Comparison of ENCODE assay signal across 8 cellular contexts in the genomic region with DNA sequence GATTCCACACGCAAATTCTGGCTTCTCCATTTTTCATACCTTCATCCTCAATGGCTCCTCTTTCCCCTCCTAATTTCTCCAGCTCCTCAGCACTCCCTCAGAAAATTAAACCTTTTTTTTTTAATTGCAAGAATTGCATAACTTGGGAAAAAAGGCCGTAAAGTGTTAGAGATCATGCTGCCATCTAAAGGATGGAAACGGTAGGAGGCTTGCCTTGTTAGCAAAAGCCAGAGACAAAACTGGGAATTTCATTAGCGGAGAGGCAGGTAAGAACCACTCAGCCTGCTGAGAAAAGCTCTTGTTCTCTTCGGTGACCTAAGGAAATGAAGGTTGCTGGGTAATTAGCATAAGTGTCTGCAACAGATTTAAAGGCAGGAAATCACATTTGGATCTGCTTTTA.
DNase-seq lines count a peak whose midpoint lies in the region; ATAC-seq and TF ChIP-seq lines count a peak whose summit lies in the region.

No MANE protein-coding gene starts in this region.

- H3K4me3 Mint-ChIP-seq in WTC11 (no peak overlapping the region), type B pancreatic cell (peak overlapping the region; percentile 48)
- no peak overlapping the region for H3K4me3 Mint-ChIP-seq in CD4-positive, alpha-beta memory T cell

- CTCF ChIA-PET in WTC11 (lab: Charles Lee): interaction anchor here (0.6 to 1.5 kb wide), 15 partner anchors 18 to 1071 kb away, joined by 3 to 8 read pairs (median 3); no protein-coding TSS in a partner anchor
- CTCF ChIA-PET in CD4-positive, alpha-beta memory T cell (lab: Charles Lee; ENCODE audit: partially characterized antibody): no interaction called here

- H3K36me3 ChIP-seq in iPS DF 6.9 (ENCODE audit: control insufficient read depth, insufficient read depth, low read length): no peaks in the 10 kb centered on the region
- no peaks in the 10 kb centered on the region for H3K36me3 ChIP-seq in CD4-positive, alpha-beta memory T cell (ENCODE audit: insufficient read depth, low read length)

- no peaks in the 10 kb centered on the region; the same call in 1 of the 2 replicates for H3K4me1 ChIP-seq in iPS DF 6.9 (ENCODE audit: control insufficient read depth, insufficient read depth, low read length)
- no peaks in the 10 kb centered on the region for H3K4me1 ChIP-seq in CD4-positive, alpha-beta memory T cell (ENCODE audit: insufficient read depth, low read length)

- WGBS in iPS DF 6.9 (ENCODE audit: insufficient coverage, insufficient read length): no CpG with 5 or more reads among the region's 5 CpGs

- TF ChIP-seq CTCF in WTC11 (IDR thresholded peaks at IDR 0.05): no peak
- peak; percentile 69 for TF ChIP-seq CTCF in type B pancreatic cell (conservative IDR thresholded peaks at IDR 0.05)

- H3K4me1 Mint-ChIP-seq in WTC11 (peaks cover 41% of the 10 kb centered on the region), type B pancreatic cell (ENCODE audit: unreplicated experiment) (peaks cover 17% of the 10 kb centered on the region)
- no peaks in the 10 kb centered on the region for H3K4me1 Mint-ChIP-seq in CD4-positive, alpha-beta memory T cell

- ATAC-seq in WTC11: peak; percentile 97
- ATAC-seq in HG02610 (IDR thresholded peaks at IDR 0.05; ENCODE audit: unreplicated experiment): no peak

- no peaks in the 10 kb centered on the region for H3K27me3 ChIP-seq in iPS DF 6.9 (ENCODE audit: control insufficient read depth, insufficient read depth, low read length)
- no peaks in the 10 kb centered on the region for H3K27me3 ChIP-seq in CD4-positive, alpha-beta memory T cell (ENCODE audit: insufficient read depth, low read length)

- peaks cover 19% of the 10 kb centered on the region for H3K36me3 Mint-ChIP-seq in WTC11
- H3K36me3 Mint-ChIP-seq in type B pancreatic cell: peaks cover 18% of the 10 kb centered on the region
- peaks cover 0 to 4% of the 10 kb centered on the region in 2 donors for H3K36me3 Mint-ChIP-seq in CD4-positive, alpha-beta memory T cell

- H3K4me3 ChIP-seq in iPS DF 6.9 (ENCODE audit: low read length): no peak overlapping the region
- no peak overlapping the region for H3K4me3 ChIP-seq in CD4-positive, alpha-beta memory T cell (ENCODE audit: low read length in 2 of 2)

- DNase-seq in NCI-H748 (lab: John Stamatoyannopoulos, UW; ENCODE audit: unreplicated experiment): peak; percentile 36
- DNase-seq in NCI-H748 treated with DMSO at 0.1 percent for 48 hours (lab: John Stamatoyannopoulos, UW): no peak
- DNase-seq in WTC11 (ENCODE audit: low spot score): no peak
- peak; percentile 83 for DNase-seq in iPS DF 6.9 (ENCODE audit: low read depth, low spot score)
- DNase-seq in type B pancreatic cell (ENCODE audit: extremely low spot score, unreplicated experiment): no peak
- no peak for DNase-seq in SKM-1 (lab: John Stamatoyannopoulos, UW; ENCODE audit: unreplicated experiment)
- no peak for DNase-seq in CD4-positive, alpha-beta memory T cell

- H3K27ac Mint-ChIP-seq in WTC11 (peak overlapping the region; percentile 94; the same call in 1 of the 2 replicates), type B pancreatic cell (peak overlapping the region; percentile 46)
- H3K27ac Mint-ChIP-seq in CD4-positive, alpha-beta memory T cell: no peak overlapping the region

- no peaks in the 10 kb centered on the region; the same call in 1 of the 2 replicates for H3K9me3 ChIP-seq in iPS DF 6.9 (ENCODE audit: control insufficient read depth, insufficient read depth, low read length)
- no peaks in the 10 kb centered on the region for H3K9me3 ChIP-seq in CD4-positive, alpha-beta memory T cell (ENCODE audit: control insufficient read depth in 1 of 2, low read length in 2 of 2)

- H3K27me3 Mint-ChIP-seq in WTC11 (ENCODE audit: low read depth) (no peaks in the 10 kb centered on the region), type B pancreatic cell (peaks cover 4% of the 10 kb centered on the region)
- H3K27me3 Mint-ChIP-seq in CD4-positive, alpha-beta memory T cell: no peaks in the 10 kb centered on the region

- POLR2A ChIA-PET in WTC11 (lab: Charles Lee): interaction anchor here (0.7 kb wide), 1 partner anchor 67 kb away, joined by 4 read pairs; no protein-coding TSS in a partner anchor
- POLR2A ChIA-PET in CD4-positive, alpha-beta memory T cell (lab: Charles Lee; ENCODE audit: partially characterized antibody): no interaction called here

- no peak overlapping the region for H3K27ac ChIP-seq in iPS DF 6.9 (ENCODE audit: low read length)
- no peak overlapping the region for H3K27ac ChIP-seq in CD4-positive, alpha-beta memory T cell (ENCODE audit: low read depth, low read length)

- intact Hi-C loops in CD4-positive, alpha-beta memory T cell (cut with micrococcal nuclease): no loop called here

- H3K9me3 Mint-ChIP-seq in WTC11 (peaks cover 31% of the 10 kb centered on the region), type B pancreatic cell (peaks cover 11% of the 10 kb centered on the region)
- peaks cover 0 to 14% (median 2%) of the 10 kb centered on the region in 8 donors for H3K9me3 Mint-ChIP-seq in CD4-positive, alpha-beta memory T cell

TF ChIP-seq in WTC11, 78 proteins besides CTCF, POLR2A, EP300 and RAD21:
- TF ChIP-seq, protein P1, sequence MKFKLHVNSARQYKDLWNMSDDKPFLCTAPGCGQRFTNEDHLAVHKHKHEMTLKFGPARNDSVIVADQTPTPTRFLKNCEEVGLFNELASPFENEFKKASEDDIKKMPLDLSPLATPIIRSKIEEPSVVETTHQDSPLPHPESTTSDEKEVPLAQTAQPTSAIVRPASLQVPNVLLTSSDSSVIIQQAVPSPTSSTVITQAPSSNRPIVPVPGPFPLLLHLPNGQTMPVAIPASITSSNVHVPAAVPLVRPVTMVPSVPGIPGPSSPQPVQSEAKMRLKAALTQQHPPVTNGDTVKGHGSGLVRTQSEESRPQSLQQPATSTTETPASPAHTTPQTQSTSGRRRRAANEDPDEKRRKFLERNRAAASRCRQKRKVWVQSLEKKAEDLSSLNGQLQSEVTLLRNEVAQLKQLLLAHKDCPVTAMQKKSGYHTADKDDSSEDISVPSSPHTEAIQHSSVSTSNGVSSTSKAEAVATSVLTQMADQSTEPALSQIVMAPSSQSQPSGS (CRISPR knock-in tag; IDR thresholded peaks at IDR 0.05; ENCODE audit: borderline replicate concordance, low read depth): no peak
- no peak for TF ChIP-seq ZNF396 (CRISPR knock-in tag; IDR thresholded peaks at IDR 0.05; ENCODE audit: borderline replicate concordance)
- TF ChIP-seq, protein P2, sequence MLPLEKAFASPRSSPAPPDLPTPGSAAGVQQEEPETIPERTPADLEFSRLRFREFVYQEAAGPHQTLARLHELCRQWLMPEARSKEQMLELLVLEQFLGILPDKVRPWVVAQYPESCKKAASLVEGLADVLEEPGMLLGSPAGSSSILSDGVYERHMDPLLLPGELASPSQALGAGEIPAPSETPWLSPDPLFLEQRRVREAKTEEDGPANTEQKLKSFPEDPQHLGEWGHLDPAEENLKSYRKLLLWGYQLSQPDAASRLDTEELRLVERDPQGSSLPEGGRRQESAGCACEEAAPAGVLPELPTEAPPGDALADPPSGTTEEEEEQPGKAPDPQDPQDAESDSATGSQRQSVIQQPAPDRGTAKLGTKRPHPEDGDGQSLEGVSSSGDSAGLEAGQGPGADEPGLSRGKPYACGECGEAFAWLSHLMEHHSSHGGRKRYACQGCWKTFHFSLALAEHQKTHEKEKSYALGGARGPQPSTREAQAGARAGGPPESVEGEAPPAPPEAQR (CRISPR knock-in tag; IDR thresholded peaks at IDR 0.05): no peak
- TF ChIP-seq SP1 (CRISPR knock-in tag; conservative IDR thresholded peaks at IDR 0.05): no peak
TF ChIP-seq in WTC11: peak in this region for 0.

Comparison
In these comparisons a context has a peak if more than half of its experiments do, and no peak if none do; other contexts are left out.
1. DNase-seq: peak in NCI-H748 (single experiment) and iPS DF 6.9 (single experiment); none in NCI-H748 treated with DMSO at 0.1 percent for 48 hours (single experiment), WTC11 (single experiment), type B pancreatic cell (single experiment), SKM-1 (single experiment) and CD4-positive, alpha-beta memory T cell (0 of 5).
2. H3K27ac Mint-ChIP-seq: peak in WTC11 (single experiment) and type B pancreatic cell (single experiment); none in CD4-positive, alpha-beta memory T cell (0 of 7).